Comparison of ENCODE assay signal across 9 cellular contexts in genomic region chr14:68210729-68211299, GRCh38.
DNase-seq lines count a peak whose midpoint lies in the region; ATAC-seq and TF ChIP-seq lines count a peak whose summit lies in the region.
"Had no signal": no experiment of that assay in that cellular context is flagged by ENCODE, and none has a peak within 500 bp of the region (broad histone marks: within the 10 kb centered on the region; RNA-seq: fewer than 3 reads in every experiment).

No MANE protein-coding gene starts in this region.

- DNase-seq in HS-5 (ENCODE audit: low read depth) (peak; percentile 90), osteoblast (ENCODE audit: insufficient read length, low spot score, missing footprints) (peak; percentile 82), NCI-H69 (lab: John Stamatoyannopoulos, UW) (no peak), NCI-H510A treated with DMSO at 0.1 percent for 48 hours (lab: John Stamatoyannopoulos, UW) (no peak)
- peak; percentile 56 for DNase-seq in activated CD4-positive, alpha-beta T cell treated with anti-CD3 and anti-CD28 coated beads, Interleukin-2, amount 10 ng/mL, durations not matched to agents 7 days and 5 days

- H3K4me1 Mint-ChIP-seq in activated CD4-positive, alpha-beta T cell treated with anti-CD3 and anti-CD28 coated beads, Interleukin-2, amount 10 ng/mL, durations not matched to agents 7 days and 5 days: peaks cover 38% of the 10 kb centered on the region

- POLR2A ChIA-PET in activated CD4-positive, alpha-beta T cell treated with anti-CD3 and anti-CD28 coated beads, Interleukin-2, amount 10 ng/mL, durations not matched to agents 7 days and 5 days (lab: Charles Lee): no interaction called here

- H3K27me3 Mint-ChIP-seq in activated CD4-positive, alpha-beta T cell treated with anti-CD3 and anti-CD28 coated beads, Interleukin-2, amount 10 ng/mL, durations not matched to agents 7 days and 5 days: no peaks in the 10 kb centered on the region

- ATAC-seq in GM21381 (IDR thresholded peaks at IDR 0.05; ENCODE audit: unreplicated experiment): peak; percentile 90

- H3K36me3 ChIP-seq in DOHH2 (ENCODE audit: control insufficient read depth, low read length) (no peaks in the 10 kb centered on the region), esophagus (ENCODE audit: control insufficient read depth in 2 of 2, insufficient read depth in 2 of 2, low read length in 1 of 2) (no peaks in the 10 kb centered on the region), osteoblast (ENCODE audit: insufficient read depth, low read length) (no peaks in the 10 kb centered on the region)

- no peaks in the 10 kb centered on the region for H3F3A ChIP-seq in DOHH2 (ENCODE audit: control insufficient read depth, insufficient read depth)

- no peak overlapping the region for H3K4me3 ChIP-seq in DOHH2 (ENCODE audit: low read length)
- no peak overlapping the region for H3K4me3 ChIP-seq in esophagus (ENCODE audit: low read depth in 1 of 2, low read length in 2 of 2)
- H3K4me3 ChIP-seq in osteoblast (ENCODE audit: insufficient read depth, low read length): peak overlapping the region; percentile 33

- H3K27ac ChIP-seq in DOHH2 (ENCODE audit: low read depth, low read length): no peak overlapping the region
- H3K27ac ChIP-seq in esophagus (ENCODE audit: low read depth in 2 of 2, low read length in 1 of 2): peak overlapping the region; percentile 25 to 60
- H3K27ac ChIP-seq in osteoblast (ENCODE audit: low read depth, low read length): peak overlapping the region; percentile 85
- H3K27ac ChIP-seq: VCaP had no signal

- H3K4me1 ChIP-seq in DOHH2 (ENCODE audit: control insufficient read depth, low read length) (peaks cover 12% of the 10 kb centered on the region), esophagus (ENCODE audit: control insufficient read depth in 2 of 2, insufficient read depth in 2 of 2, low read length in 1 of 2) (no peaks in the 10 kb centered on the region), osteoblast (ENCODE audit: insufficient read depth, low read length) (peaks cover 42% of the 10 kb centered on the region)

- no peaks in the 10 kb centered on the region for H3K36me3 Mint-ChIP-seq in activated CD4-positive, alpha-beta T cell treated with anti-CD3 and anti-CD28 coated beads, Interleukin-2, amount 10 ng/mL, durations not matched to agents 7 days and 5 days (ENCODE audit: low read depth)

- peak overlapping the region; percentile 17 for H2AFZ ChIP-seq in osteoblast (ENCODE audit: low read length)

- WGBS in esophagus, 2 donors: 16 to 30% methylated on average over 5 of the region's 5 CpGs

- H4K20me1 ChIP-seq in DOHH2 (ENCODE audit: control insufficient read depth, insufficient read depth, low read depth, low read length) (no peaks in the 10 kb centered on the region), osteoblast (ENCODE audit: insufficient read depth, low read length) (no peaks in the 10 kb centered on the region)

- H3K9me2 ChIP-seq in DOHH2 (replicated peaks; ENCODE audit: control insufficient read depth, low read length): no peaks in the 10 kb centered on the region

- H3K4me2 ChIP-seq in DOHH2 (ENCODE audit: low read length) (peak overlapping the region; percentile 25), osteoblast (ENCODE audit: insufficient read depth, low read length) (peak overlapping the region; percentile 69)

- H3K27ac Mint-ChIP-seq in activated CD4-positive, alpha-beta T cell treated with anti-CD3 and anti-CD28 coated beads, Interleukin-2, amount 10 ng/mL, durations not matched to agents 7 days and 5 days: peak overlapping the region; percentile 87

- CTCF ChIA-PET in activated CD4-positive, alpha-beta T cell treated with anti-CD3 and anti-CD28 coated beads, Interleukin-2, amount 10 ng/mL, durations not matched to agents 7 days and 5 days (lab: Charles Lee): interaction anchor here (0.9 to 1.4 kb wide), 2 partner anchors 15 to 579 kb away, joined by 3 to 4 read pairs; no protein-coding TSS in a partner anchor

- H3K79me2 ChIP-seq in DOHH2 (ENCODE audit: control insufficient read depth, low read length): no peaks in the 10 kb centered on the region
- no peaks in the 10 kb centered on the region for H3K79me2 ChIP-seq in osteoblast (ENCODE audit: insufficient read depth, low read length)

- peak overlapping the region; percentile 71 for H3K4me3 Mint-ChIP-seq in activated CD4-positive, alpha-beta T cell treated with anti-CD3 and anti-CD28 coated beads, Interleukin-2, amount 10 ng/mL, durations not matched to agents 7 days and 5 days

- H3K9me3 ChIP-seq in DOHH2 (ENCODE audit: control insufficient read depth, insufficient read depth, low read length) (no peaks in the 10 kb centered on the region), esophagus (ENCODE audit: control insufficient read depth in 2 of 2, insufficient read depth in 1 of 2, low read depth in 1 of 2, low read length in 1 of 2) (no peaks in the 10 kb centered on the region), osteoblast (ENCODE audit: low read depth, low read length) (no peaks in the 10 kb centered on the region)

- H3K9me3 Mint-ChIP-seq in activated CD4-positive, alpha-beta T cell treated with anti-CD3 and anti-CD28 coated beads, Interleukin-2, amount 10 ng/mL, durations not matched to agents 7 days and 5 days: no peaks in the 10 kb centered on the region

- H3K27me3 ChIP-seq in DOHH2 (ENCODE audit: control insufficient read depth, low read length): no peaks in the 10 kb centered on the region
- no peaks in the 10 kb centered on the region for H3K27me3 ChIP-seq in esophagus (ENCODE audit: control insufficient read depth in 1 of 2, insufficient read depth in 2 of 2, low read length in 2 of 2)
- no peaks in the 10 kb centered on the region for H3K27me3 ChIP-seq in osteoblast (ENCODE audit: insufficient read depth, low read length)

- TF ChIP-seq CTCF in DOHH2 (IDR thresholded peaks at IDR 0.05; ENCODE audit: low read depth, low read length, poor library complexity, severe bottlenecking) (no peak), osteoblast (IDR thresholded peaks at IDR 0.05; ENCODE audit: extremely low read depth, low read depth, low read length) (no peak)

Comparison
In these comparisons a context has a peak if more than half of its experiments do, and no peak if none do; other contexts are left out.
1. DNase-seq: peak in HS-5 (single experiment), activated CD4-positive, alpha-beta T cell treated with anti-CD3 and anti-CD28 coated beads, Interleukin-2, amount 10 ng/mL, durations not matched to agents 7 days and 5 days (single experiment) and osteoblast (single experiment); none in NCI-H69 (single experiment) and NCI-H510A treated with DMSO at 0.1 percent for 48 hours (single experiment).